In the genomic region with DNA sequence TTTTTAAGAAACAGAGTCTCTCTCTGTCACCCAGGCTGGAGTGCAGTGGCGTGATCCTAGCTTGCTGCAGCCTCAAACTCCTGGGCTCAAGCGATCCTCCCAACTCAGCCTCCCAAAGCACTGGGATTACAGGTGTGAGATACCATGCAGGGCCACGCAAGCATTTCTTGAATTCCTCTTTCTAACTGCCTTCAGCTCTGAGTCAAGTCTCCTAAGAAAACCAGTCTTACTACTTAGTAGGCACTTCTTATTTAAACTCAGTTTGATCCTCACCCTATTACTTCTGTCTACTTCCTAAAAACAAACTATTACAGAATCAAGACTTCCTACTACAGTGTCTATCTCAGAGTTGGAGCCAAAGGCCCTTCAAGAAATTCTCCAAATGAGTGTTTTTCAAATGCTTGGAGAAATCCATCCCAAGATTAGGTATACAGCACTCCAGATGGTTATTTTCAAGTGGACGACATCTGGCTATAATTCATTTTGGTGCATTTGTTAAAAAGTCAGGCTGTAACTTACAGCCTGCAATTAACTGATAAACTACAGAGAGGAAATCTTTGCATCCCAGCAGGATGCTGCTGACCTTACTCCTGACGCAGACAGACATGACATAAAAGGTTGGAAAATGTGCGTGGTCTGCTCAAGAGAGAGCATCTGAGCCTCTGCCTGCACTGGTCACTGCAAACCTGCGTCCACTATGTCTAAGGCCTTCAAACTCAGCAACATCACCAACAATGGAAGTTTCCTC, we compare ENCODE assay signal across 1 cellular context.
TF ChIP-seq lines count a peak whose summit lies in the region.

No MANE protein-coding gene starts in this region.

TF ChIP-seq in IMR-90, 13 proteins besides CTCF, POLR2A, EP300 and RAD21 (continued from another document):
- TF ChIP-seq, protein P1, sequence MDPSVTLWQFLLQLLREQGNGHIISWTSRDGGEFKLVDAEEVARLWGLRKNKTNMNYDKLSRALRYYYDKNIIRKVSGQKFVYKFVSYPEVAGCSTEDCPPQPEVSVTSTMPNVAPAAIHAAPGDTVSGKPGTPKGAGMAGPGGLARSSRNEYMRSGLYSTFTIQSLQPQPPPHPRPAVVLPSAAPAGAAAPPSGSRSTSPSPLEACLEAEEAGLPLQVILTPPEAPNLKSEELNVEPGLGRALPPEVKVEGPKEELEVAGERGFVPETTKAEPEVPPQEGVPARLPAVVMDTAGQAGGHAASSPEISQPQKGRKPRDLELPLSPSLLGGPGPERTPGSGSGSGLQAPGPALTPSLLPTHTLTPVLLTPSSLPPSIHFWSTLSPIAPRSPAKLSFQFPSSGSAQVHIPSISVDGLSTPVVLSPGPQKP (IDR thresholded peaks at IDR 0.05; ENCODE audit: borderline replicate concordance, low read depth, low read length) = no peak
- TF ChIP-seq MXI1 (IDR thresholded peaks at IDR 0.05; ENCODE audit: borderline replicate concordance, low read depth, low read length) (no peak), CEBPB (IDR thresholded peaks at IDR 0.05; ENCODE audit: low read depth, low read length) (no peak), RCOR1 (IDR thresholded peaks at IDR 0.05; ENCODE audit: insufficient replicate concordance, low read length) (no peak), CHD1 (IDR thresholded peaks at IDR 0.05; ENCODE audit: low read depth, low read length) (no peak)
